Comparison of ENCODE assay signal across 16 cellular contexts in the genomic region with DNA sequence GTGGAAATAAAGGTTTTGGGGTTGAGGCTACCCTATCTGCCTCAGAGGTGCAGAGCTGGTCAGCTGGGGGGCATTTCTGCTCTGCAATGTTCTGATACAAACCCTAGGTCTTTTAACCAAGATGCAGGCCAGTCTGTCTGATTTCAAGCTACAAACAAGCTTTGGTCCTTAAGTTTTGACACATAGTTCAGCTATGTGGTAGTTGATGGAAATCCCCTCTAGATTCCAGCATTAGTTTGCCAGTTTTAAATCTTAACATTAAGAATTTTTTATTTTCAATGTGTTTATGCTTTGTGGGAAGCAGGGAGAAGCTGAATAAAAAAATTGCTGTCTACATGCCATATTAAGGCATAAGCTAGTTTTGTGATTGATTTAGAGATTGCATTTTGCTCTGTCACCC.
DNase-seq lines count a peak whose midpoint lies in the region; ATAC-seq and TF ChIP-seq lines count a peak whose summit lies in the region.
"Had no signal": no experiment of that assay in that cellular context is flagged by ENCODE, and none has a peak within 500 bp of the region (broad histone marks: within the 10 kb centered on the region; RNA-seq: fewer than 3 reads in every experiment).

No MANE protein-coding gene starts in this region.

- no peak overlapping the region for H3K9ac ChIP-seq in H9 (ENCODE audit: extremely low read depth, insufficient read length, low read length)

- no peak overlapping the region for H2BK120ac ChIP-seq in H9 (ENCODE audit: low read depth, low read length, poor library complexity, severe bottlenecking)

- H3K4me1 ChIP-seq in H9 (ENCODE audit: insufficient read depth, low read length): no peaks in the 10 kb centered on the region
- no peaks in the 10 kb centered on the region for H3K4me1 ChIP-seq in foreskin keratinocyte
- H3K4me1 ChIP-seq: BE2C had no signal

- H3K27me3 ChIP-seq in H9 (ENCODE audit: insufficient read depth, low read length): no peaks in the 10 kb centered on the region
- no peaks in the 10 kb centered on the region for H3K27me3 ChIP-seq in foreskin keratinocyte
- no peaks in the 10 kb centered on the region for H3K27me3 ChIP-seq in WERI-Rb-1 (ENCODE audit: insufficient read depth, low read depth, severe bottlenecking)
- H3K27me3 ChIP-seq: BE2C had no signal

- H2BK5ac ChIP-seq in H9 (ENCODE audit: insufficient read length, low read length): no peak overlapping the region

- H4K5ac ChIP-seq in H9 (ENCODE audit: insufficient read length, low read depth, low read length): no peak overlapping the region

- no peak overlapping the region; a peak in 1 of 7 replicates for H3K27ac Mint-ChIP-seq in H9

- H3K79me1 ChIP-seq in H9 (ENCODE audit: insufficient read depth, low read depth, low read length, poor library complexity, severe bottlenecking): no peaks in the 10 kb centered on the region

- H3K23me2 ChIP-seq in H9 (ENCODE audit: insufficient read length, low read depth, low read length, poor library complexity, severe bottlenecking): no peaks in the 10 kb centered on the region

- H2BK20ac ChIP-seq in H9 (ENCODE audit: low read depth, low read length, poor library complexity, severe bottlenecking): no peak overlapping the region

- no peaks in the 10 kb centered on the region; a peak in 1 of 5 replicates for H3K9me3 Mint-ChIP-seq in H9
- H3K9me3 Mint-ChIP-seq: CD4-positive, alpha-beta memory T cell had no signal

- no peaks in the 10 kb centered on the region for H4K20me1 ChIP-seq in H9 (ENCODE audit: control insufficient read depth, insufficient read depth, insufficient read length)

- H3K4me1 Mint-ChIP-seq in H9: peaks cover 0 to 2% of the 10 kb centered on the region in 2 experiments; a peak in 1 of 4 replicates
- H3K4me1 Mint-ChIP-seq: CD4-positive, alpha-beta memory T cell had no signal

- no peak overlapping the region for H3K4me3 Mint-ChIP-seq in H9
- H3K4me3 Mint-ChIP-seq: CD4-positive, alpha-beta memory T cell had no signal

- H4K8ac ChIP-seq in H9 (replicated peaks; ENCODE audit: insufficient read length, low read depth, low read length): no peak overlapping the region

- no peak overlapping the region for H2BK12ac ChIP-seq in H9 (ENCODE audit: insufficient read length, low read depth, low read length)

- no peak overlapping the region for H3K56ac ChIP-seq in H9 (ENCODE audit: insufficient read length, low read depth, low read length)

- DNase-seq in EL: peak; percentile 21
- no peak for DNase-seq in H9
- peak; percentile 54 for DNase-seq in choroid plexus epithelial cell (ENCODE audit: low read depth)
- DNase-seq in foreskin keratinocyte: no peak
- DNase-seq in WERI-Rb-1: no peak
- DNase-seq: BE2C; CD4-positive, alpha-beta memory T cell; DMS153; DMS79 treated with DMSO at 0.1 percent for 48 hours; GDM1; H7 had no signal

- no peaks in the 10 kb centered on the region for H3K36me3 Mint-ChIP-seq in H9 (ENCODE audit: insufficient read depth in 1 of 3, low read depth in 3 of 3)

- TF ChIP-seq CTCF in H9 (conservative IDR thresholded peaks at IDR 0.05) (no peak), choroid plexus epithelial cell (conservative IDR thresholded peaks at IDR 0.05; ENCODE audit: low read depth, low read length) (no peak), foreskin keratinocyte (conservative IDR thresholded peaks at IDR 0.05) (no peak), WERI-Rb-1 (IDR thresholded peaks at IDR 0.05; ENCODE audit: low read depth, low read length) (no peak)

- no peaks in the 10 kb centered on the region for H3K79me2 ChIP-seq in H9 (ENCODE audit: insufficient read depth, low read length)

- H3T11ph ChIP-seq in H9 (ENCODE audit: low read length): no peak overlapping the region

- peak overlapping the region; percentile 40; the same call in 1 of the 2 replicates for H3K14ac ChIP-seq in H9 (ENCODE audit: insufficient read depth, low read length)

- no peak overlapping the region for H3K18ac ChIP-seq in H9 (ENCODE audit: insufficient read length, low read depth, low read length)

- H2BK15ac ChIP-seq in H9 (ENCODE audit: low read depth, low read length): no peak overlapping the region

- H3K9me3 ChIP-seq in H9 (ENCODE audit: control insufficient read depth, low read depth, low read length) (no peaks in the 10 kb centered on the region), WERI-Rb-1 (ENCODE audit: severe bottlenecking) (no peaks in the 10 kb centered on the region)
- H3K9me3 ChIP-seq: BE2C had no signal

- no peaks in the 10 kb centered on the region for H3K36me3 ChIP-seq in WERI-Rb-1
- H3K36me3 ChIP-seq: BE2C had no signal

- ATAC-seq in foreskin keratinocyte (peak; percentile 31), GM21737 (IDR thresholded peaks at IDR 0.05; ENCODE audit: unreplicated experiment) (no peak), HG02623 (IDR thresholded peaks at IDR 0.05; ENCODE audit: unreplicated experiment) (no peak)
- ATAC-seq: HepG2, K562 had no signal

- H3K4me3 ChIP-seq in choroid plexus epithelial cell (ENCODE audit: low read depth, low read length): no peak overlapping the region
- H3K4me3 ChIP-seq in WERI-Rb-1 (ENCODE audit: low read depth, low read length): no peak overlapping the region
- H3K4me3 ChIP-seq: K562 had no signal

- no peak overlapping the region for H3K23ac ChIP-seq in H9 (ENCODE audit: insufficient read length, low read depth, low read length)

- no peak overlapping the region for H4K91ac ChIP-seq in H9 (ENCODE audit: insufficient read length, low read depth, low read length)

- H2AK5ac ChIP-seq in H9 (ENCODE audit: insufficient read length, low read length): no peak overlapping the region

- H3K27ac ChIP-seq in H9 (ENCODE audit: insufficient read length, low read depth, low read length) (no peak overlapping the region), foreskin keratinocyte (no peak overlapping the region), WERI-Rb-1 (no peak overlapping the region)
- H3K27ac ChIP-seq: C4-2B had no signal

- H2AFZ ChIP-seq in H9 (ENCODE audit: low read length): no peak overlapping the region

- H3K27me3 Mint-ChIP-seq in H9 (ENCODE audit: low read depth): no peaks in the 10 kb centered on the region
- H3K27me3 Mint-ChIP-seq: CD4-positive, alpha-beta memory T cell had no signal

- no peak overlapping the region for H3K4me2 ChIP-seq in H9 (ENCODE audit: insufficient read depth, insufficient read length, low read length)

- no peak overlapping the region for H3K4ac ChIP-seq in H9 (ENCODE audit: low read depth, low read length)

Comparison
In these comparisons a context has a peak if more than half of its experiments do, and no peak if none do; other contexts are left out.
1. DNase-seq: peak in EL (single experiment) and choroid plexus epithelial cell (single experiment); none in H9 (single experiment), foreskin keratinocyte (0 of 2) and WERI-Rb-1 (single experiment).